In genomic region chr10:93746844-93747284, GRCh38 we compare ENCODE assay signal across 9 cellular contexts. TPM values are rescaled to one million over a fixed set of nuclear protein-coding genes. Genes with fewer than 3 reads are reported as not detected.
DNase-seq lines count a peak whose midpoint lies in the region; ATAC-seq and TF ChIP-seq lines count a peak whose summit lies in the region.
"Had no signal": no experiment of that assay in that cellular context is flagged by ENCODE, and none has a peak within 500 bp of the region (broad histone marks: within the 10 kb centered on the region; RNA-seq: fewer than 3 reads in every experiment).

No MANE protein-coding gene starts in this region.

- no peak overlapping the region for H3K18ac ChIP-seq in mesendoderm (ENCODE audit: low read length)

- H3K9me3 Mint-ChIP-seq in WTC11: no peaks in the 10 kb centered on the region

- H3K79me2 ChIP-seq in mesendoderm (ENCODE audit: control insufficient read depth, insufficient read depth, low read length): no peaks in the 10 kb centered on the region

- no peak overlapping the region for H3K27ac ChIP-seq in mesendoderm (ENCODE audit: low read depth, low read length)

- peaks cover 11% of the 10 kb centered on the region for H3K4me1 ChIP-seq in mesendoderm (ENCODE audit: control insufficient read depth, low read depth, low read length)

- H3K4me3 Mint-ChIP-seq in WTC11: no peak overlapping the region

- H3K36me3 Mint-ChIP-seq in WTC11: no peaks in the 10 kb centered on the region

- CTCF ChIA-PET in WTC11 (lab: Charles Lee): interaction anchor here (0.6 to 7.4 kb wide), 26 partner anchors 10 to 951 kb away, joined by 3 to 425 read pairs (median 6); partner anchors contain the start of genes FRA10AC1, LGI1 and MYOF

- H3K4me2 ChIP-seq in mesendoderm (ENCODE audit: low read length): no peak overlapping the region

- H3K36me3 ChIP-seq in mesendoderm (ENCODE audit: control insufficient read depth, insufficient read depth, low read length) (no peaks in the 10 kb centered on the region), H7 (replicated peaks; ENCODE audit: control insufficient read depth, insufficient read depth, low read length) (no peaks in the 10 kb centered on the region)

- ATAC-seq in WTC11 (peak; percentile 66), GM21526 (IDR thresholded peaks at IDR 0.05; ENCODE audit: low FRiP score, unreplicated experiment) (no peak)

- H3K27me3 ChIP-seq in mesendoderm (ENCODE audit: insufficient read depth, low read length, poor library complexity) (no peaks in the 10 kb centered on the region), H7 (ENCODE audit: control insufficient read depth, insufficient read depth, low read length) (no peaks in the 10 kb centered on the region)

- no peak overlapping the region for H3K23ac ChIP-seq in mesendoderm (ENCODE audit: low read length)

- H2BK15ac ChIP-seq in mesendoderm (replicated peaks; ENCODE audit: low read depth): no peak overlapping the region

- peak; percentile 42; the same call in 1 of the 2 replicates for TF ChIP-seq CTCF in WTC11 (IDR thresholded peaks at IDR 0.05)

- no peaks in the 10 kb centered on the region for H3K79me1 ChIP-seq in mesendoderm (ENCODE audit: low read length)

- H3K56ac ChIP-seq in mesendoderm (ENCODE audit: low read length): no peak overlapping the region

- DNase-seq in D341Med (ENCODE audit: low spot score) (peak; percentile 50), HS-5 (ENCODE audit: low read depth) (peak; percentile 64), WTC11 (ENCODE audit: low spot score) (peak; percentile 70), mesendoderm (peak; percentile 97), hypothalamus (lab: John Stamatoyannopoulos, UW) (no peak), H7 (no peak), medulla oblongata (ENCODE audit: extremely low spot score) (no peak)

- no peak overlapping the region for H2AK5ac ChIP-seq in mesendoderm (ENCODE audit: low read length)

- no peak overlapping the region for H3K27ac Mint-ChIP-seq in WTC11

- no peaks in the 10 kb centered on the region; the same call in 1 of the 2 replicates for H3K27me3 Mint-ChIP-seq in WTC11 (ENCODE audit: low read depth)

- POLR2A ChIA-PET in WTC11 (lab: Charles Lee): interaction anchor here (0.6 kb wide), 1 partner anchor 69 kb away, joined by 3 read pairs; no protein-coding TSS in a partner anchor

- WGBS in mesendoderm (ENCODE audit: extremely low coverage, insufficient coverage, low lambda C conversion rate): no CpG with 5 or more reads among the region's 4 CpGs

- no peak overlapping the region for H2BK5ac ChIP-seq in mesendoderm (ENCODE audit: low read length)

- no peak overlapping the region for H2BK120ac ChIP-seq in mesendoderm (ENCODE audit: low read depth, low read length)

- H3K4me3 ChIP-seq in mesendoderm (ENCODE audit: low read length) (no peak overlapping the region), H7 (ENCODE audit: insufficient read depth, low read depth, low read length) (no peak overlapping the region)
- H3K4me3 ChIP-seq: lung had no signal

- H4K8ac ChIP-seq in mesendoderm (ENCODE audit: low read depth, low read length): no peak overlapping the region

- H3K4me1 Mint-ChIP-seq in WTC11: peaks cover 51% of the 10 kb centered on the region

- no peak overlapping the region for H4K5ac ChIP-seq in mesendoderm (ENCODE audit: low read length)

- H3K4ac ChIP-seq in mesendoderm (ENCODE audit: low read depth, low read length): no peak overlapping the region

- peak overlapping the region; percentile 22 for H3K9ac ChIP-seq in mesendoderm (ENCODE audit: low read length)

TF ChIP-seq in WTC11, 78 proteins besides CTCF, POLR2A, EP300 and RAD21:
- TF ChIP-seq ZNF423 (CRISPR knock-in tag; IDR thresholded peaks at IDR 0.05): peak; percentile 69
- peak; percentile 29; the same call in 1 of the 2 replicates for TF ChIP-seq TEAD1 (CRISPR knock-in tag; IDR thresholded peaks at IDR 0.05)
- 0 out of 2 replicates have a peak, but pooled peaks have one; percentile 22 for TF ChIP-seq SP1 (CRISPR knock-in tag; conservative IDR thresholded peaks at IDR 0.05)
- TF ChIP-seq NR3C1 (CRISPR knock-in tag; conservative IDR thresholded peaks at IDR 0.05; ENCODE audit: low read depth): no peak

RNA-seq across cellular contexts. Expression of gene LGI1, which starts 10.9 kb away (rescaled TPM):
- total RNA-seq in WTC11 (2021): not detected in 3 replicates
- 0.32 TPM for polyA plus RNA-seq in mesendoderm (2013, experiment 1 of 2)
- polyA plus RNA-seq in mesendoderm (2013, experiment 2 of 2): 0.77 TPM
- 0.07 TPM in 2 replicates for total RNA-seq in H7 (2014; rRNA removed; shearing (Covaris generic))
- polyA plus RNA-seq: lung had no signal

RNA-seq across cellular contexts. Expression of gene FRA10AC1, which starts 44.5 kb away (rescaled TPM):
- 12.9 to 15.8 TPM (median 14.1 TPM) in 3 replicates for total RNA-seq in WTC11 (2021)
- 27.8 TPM for polyA plus RNA-seq in mesendoderm (2013, experiment 1 of 2)
- 23.5 TPM for polyA plus RNA-seq in mesendoderm (2013, experiment 2 of 2)
- total RNA-seq in H7 (2014; rRNA removed; shearing (Covaris generic)): 4.8 and 9.2 TPM in 2 replicates

Comparison
In these comparisons a context has a peak if more than half of its experiments do, and no peak if none do; other contexts are left out.
1. DNase-seq: peak in D341Med (single experiment), HS-5 (single experiment), WTC11 (single experiment) and mesendoderm (single experiment); none in hypothalamus (0 of 51), H7 (single experiment) and medulla oblongata (single experiment).